10 cellular contexts compared by ENCODE assay signal in the genomic region with DNA sequence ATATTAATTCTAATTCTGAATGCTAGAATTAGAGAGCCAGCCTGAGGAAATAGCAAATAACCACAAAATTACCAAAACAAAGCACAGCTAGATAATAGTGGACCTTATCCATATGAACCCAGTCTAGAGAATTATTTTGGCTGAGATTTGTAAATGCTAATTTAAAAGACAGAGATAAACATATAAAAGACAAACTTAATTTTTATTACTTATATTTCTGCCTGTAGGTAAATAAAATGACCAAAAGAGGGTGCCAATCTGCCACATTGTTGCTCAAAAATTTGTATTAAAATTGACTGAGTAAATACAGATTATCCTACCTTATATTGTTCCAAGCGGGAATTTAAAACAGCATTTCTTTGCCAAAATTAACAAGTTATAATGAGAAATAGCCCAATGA. TPM values are rescaled to one million over a fixed set of nuclear protein-coding genes. Genes with fewer than 3 reads are reported as not detected.
A peak's percentile ranks its signal among the peaks of the same experiment; 100 is the strongest.
DNase-seq lines count a peak whose midpoint lies in the region; ATAC-seq and TF ChIP-seq lines count a peak whose summit lies in the region.
"Had no signal": no experiment of that assay in that cellular context is flagged by ENCODE, and none has a peak within 500 bp of the region (broad histone marks: within the 10 kb centered on the region; RNA-seq: fewer than 3 reads in every experiment).

No MANE protein-coding gene starts in this region.

- no peaks in the 10 kb centered on the region for H3K9me2 ChIP-seq in MM.1S (replicated peaks; ENCODE audit: insufficient read depth, low read length)

- peak; percentile 64 for DNase-seq in ELR (ENCODE audit: low read depth)
- DNase-seq in MM.1S = peak; percentile 14
- DNase-seq in chondrocyte (ENCODE audit: low spot score) = no peak
- DNase-seq in NCI-H446 treated with DMSO at 0.1 percent for 48 hours (lab: John Stamatoyannopoulos, UW) = no peak
- DNase-seq: heart right ventricle, NCI-H1436 had no signal

- no peak overlapping the region for H3K9ac ChIP-seq in MM.1S (ENCODE audit: low read length)

- H3K9me3 Mint-ChIP-seq in chondrocyte (ENCODE audit: low read depth) = no peaks in the 10 kb centered on the region
- peaks cover under 1% of the 10 kb centered on the region for H3K9me3 Mint-ChIP-seq in nephron

- H3K4me1 Mint-ChIP-seq in chondrocyte (ENCODE audit: low read depth) (peaks cover 55% of the 10 kb centered on the region), nephron (peaks cover 12% of the 10 kb centered on the region)

- no peak overlapping the region for H3K4me2 ChIP-seq in MM.1S (ENCODE audit: low read depth, low read length)

- no peak overlapping the region for H3K4me3 ChIP-seq in MM.1S (ENCODE audit: low read length)
- H3K4me3 ChIP-seq: heart right ventricle, SJSA1 had no signal

- peaks cover 19% of the 10 kb centered on the region for H3K4me1 ChIP-seq in MM.1S (ENCODE audit: low read length)

- H3K27me3 Mint-ChIP-seq in chondrocyte (ENCODE audit: low read depth) = no peaks in the 10 kb centered on the region
- no peaks in the 10 kb centered on the region for H3K27me3 Mint-ChIP-seq in nephron (ENCODE audit: low read depth)

- no peak overlapping the region for H2AFZ ChIP-seq in MM.1S (ENCODE audit: low read length)

- H3K4me3 Mint-ChIP-seq in chondrocyte (ENCODE audit: unreplicated experiment) (no peak overlapping the region), nephron (no peak overlapping the region)

- H3K36me3 ChIP-seq in MM.1S (replicated peaks; ENCODE audit: insufficient read depth, low read length) = no peaks in the 10 kb centered on the region
- H3K36me3 ChIP-seq: heart right ventricle, SJSA1 had no signal

- no peaks in the 10 kb centered on the region for H3K79me2 ChIP-seq in MM.1S (ENCODE audit: low read length)

- no peaks in the 10 kb centered on the region for H4K20me1 ChIP-seq in MM.1S (ENCODE audit: insufficient read depth, low read length)

- H3K9me3 ChIP-seq in MM.1S (replicated peaks; ENCODE audit: insufficient read depth, low read length) = no peaks in the 10 kb centered on the region
- H3K9me3 ChIP-seq: heart right ventricle, SJSA1 had no signal

- no peak overlapping the region for H3K27ac ChIP-seq in MM.1S (ENCODE audit: low read length)
- H3K27ac ChIP-seq: heart right ventricle, SJSA1 had no signal

- H3K36me3 Mint-ChIP-seq in chondrocyte (ENCODE audit: low read depth) (no peaks in the 10 kb centered on the region), nephron (ENCODE audit: low read depth) (peaks cover under 1% of the 10 kb centered on the region)

- H3K27me3 ChIP-seq in MM.1S (replicated peaks; ENCODE audit: insufficient read depth, low read length) = no peaks in the 10 kb centered on the region
- H3K27me3 ChIP-seq: heart right ventricle, SJSA1 had no signal

- H3K27ac Mint-ChIP-seq in chondrocyte (ENCODE audit: unreplicated experiment) (no peak overlapping the region), nephron (no peak overlapping the region)

- ATAC-seq in HG02870 (IDR thresholded peaks at IDR 0.05; ENCODE audit: unreplicated experiment) = no peak
- no peak for ATAC-seq in GM21737 (IDR thresholded peaks at IDR 0.05; ENCODE audit: unreplicated experiment)
- ATAC-seq: heart right ventricle had no signal

- H3F3A ChIP-seq in MM.1S (ENCODE audit: insufficient read depth, low read length) = no peaks in the 10 kb centered on the region

- peak; percentile 43 for TF ChIP-seq CTCF in MM.1S (IDR thresholded peaks at IDR 0.05; ENCODE audit: low read length)
- peak; percentile 82 for TF ChIP-seq CTCF in chondrocyte (IDR thresholded peaks at IDR 0.05)
- peak; percentile 23 to 42 (median 36) for TF ChIP-seq CTCF in nephron (IDR thresholded peaks at IDR 0.05; ENCODE audit: unreplicated experiment in 3 of 3)

RNA-seq across cellular contexts. Expression of a gene that starts 20.2 kb away (rescaled TPM):
- total RNA-seq in chondrocyte = 3.4 to 4.0 TPM (median 3.9 TPM) in 3 replicates

Comparison
In these comparisons a context has a peak if more than half of its experiments do, and no peak if none do; other contexts are left out.
1. DNase-seq: peak in ELR (single experiment) and MM.1S (single experiment); none in chondrocyte (single experiment) and NCI-H446 treated with DMSO at 0.1 percent for 48 hours (single experiment).
2. Peak in every context shown above with its lines, with median percentiles within 50 percentile points of each other: CTCF ChIP-seq.